Comparison of ENCODE assay signal across 17 cellular contexts in genomic region chr17:74547736-74548135, GRCh38. TPM values are rescaled to one million over a fixed set of nuclear protein-coding genes. Genes with fewer than 3 reads are reported as not detected.
DNase-seq lines count a peak whose midpoint lies in the region; FAIRE-seq and TF ChIP-seq lines count a peak whose summit lies in the region.
"Had no signal": no experiment of that assay in that cellular context is flagged by ENCODE, and none has a peak within 500 bp of the region (broad histone marks: within the 10 kb centered on the region; RNA-seq: fewer than 3 reads in every experiment).

No MANE protein-coding gene starts in this region.

- in situ Hi-C loops in GM13976 (cut with MboI; ENCODE audit: low sequenced_read_pairs, unreplicated experiment), result no loop called here

- TF ChIP-seq CTCF in Loucy (conservative IDR thresholded peaks at IDR 0.05; ENCODE audit: low read length) (no peak), keratinocyte (optimal IDR thresholded peaks at IDR 0.05 in 1 of 3, IDR thresholded peaks at IDR 0.05 in 1 of 3, conservative IDR thresholded peaks at IDR 0.05 in 1 of 3; ENCODE audit: extremely low read depth in 1 of 3, insufficient read depth in 2 of 3, low read length in 3 of 3) (no peak), SK-N-SH (IDR thresholded peaks at IDR 0.05) (no peak), GM13976 (IDR thresholded peaks at IDR 0.05; ENCODE audit: borderline replicate concordance, control extremely low read depth, extremely low read depth, insufficient read depth, missing control alignments) (no peak)

- H3K9me3 ChIP-seq in Loucy (ENCODE audit: insufficient read depth, low read depth, low read length) (no peaks in the 10 kb centered on the region), keratinocyte (ENCODE audit: control insufficient read depth, low read depth, low read length) (no peaks in the 10 kb centered on the region), SK-N-SH (peaks cover 6% of the 10 kb centered on the region; the same call in 1 of the 2 replicates)
- H3K9me3 ChIP-seq: gastrocnemius medialis, stomach had no signal

- no peak for TF ChIP-seq RAD21 in SK-N-SH (IDR thresholded peaks at IDR 0.05; ENCODE audit: low read length)

- no peaks in the 10 kb centered on the region for H3K9me1 ChIP-seq in keratinocyte (ENCODE audit: control insufficient read depth, extremely low read depth, insufficient read depth, low read length)

- H3K27ac ChIP-seq in keratinocyte (ENCODE audit: control insufficient read depth, insufficient read depth, low read length) (no peak overlapping the region), SK-N-SH (ENCODE audit: low read depth in 2 of 2, low read length in 1 of 2) (no peak overlapping the region)
- H3K27ac ChIP-seq: gastrocnemius medialis, stomach had no signal

- no peak for TF ChIP-seq EP300 in SK-N-SH (IDR thresholded peaks at IDR 0.05; ENCODE audit: borderline replicate concordance in 1 of 2, low read depth in 1 of 2, low read length in 1 of 2)

- H3F3A ChIP-seq in Loucy (ENCODE audit: low read depth) (no peaks in the 10 kb centered on the region), SK-N-SH (replicated peaks; ENCODE audit: insufficient read depth) (no peaks in the 10 kb centered on the region)

- H3K4me1 ChIP-seq in Loucy (ENCODE audit: insufficient read depth, low read length, poor library complexity, severe bottlenecking) (peaks cover 24% of the 10 kb centered on the region), keratinocyte (ENCODE audit: control insufficient read depth, extremely low read depth, insufficient read depth, low read length) (peaks cover 22% of the 10 kb centered on the region), SK-N-SH (ENCODE audit: control insufficient read depth in 1 of 2, insufficient read depth in 2 of 2, low read depth in 1 of 2, low read length in 1 of 2) (no peaks in the 10 kb centered on the region)
- H3K4me1 ChIP-seq: gastrocnemius medialis, stomach had no signal

- H3K27me3 ChIP-seq in Loucy (ENCODE audit: insufficient read depth, low read length, poor library complexity, severe bottlenecking), result no peaks in the 10 kb centered on the region
- H3K27me3 ChIP-seq in keratinocyte (ENCODE audit: control insufficient read depth, extremely low read depth, insufficient read depth, low read length), result peaks cover 6% of the 10 kb centered on the region
- H3K27me3 ChIP-seq in SK-N-SH (ENCODE audit: insufficient read depth), result no peaks in the 10 kb centered on the region

- H2AFZ ChIP-seq in Loucy (ENCODE audit: low read length) (no peak overlapping the region), keratinocyte (ENCODE audit: control insufficient read depth, low read length) (no peak overlapping the region), SK-N-SH (ENCODE audit: low read depth) (no peak overlapping the region)

- dilution Hi-C loops in keratinocyte (cut with MboI; ENCODE audit: extremely low pct_ligation_motif_present, low sequenced_read_pairs), result no loop called here

- CTCF ChIA-PET in SK-N-SH (lab: Yijun Ruan, JAX), result no interaction called here

- H3K4me3 ChIP-seq in Loucy (ENCODE audit: low read length, poor library complexity, severe bottlenecking) (no peak overlapping the region), keratinocyte (ENCODE audit: control insufficient read depth in 2 of 3, extremely low read depth in 1 of 3, insufficient read depth in 2 of 3, low read depth in 1 of 3, low read length in 3 of 3) (no peak overlapping the region), SK-N-SH (ENCODE audit: low read depth in 2 of 2, low read length in 1 of 2) (no peak overlapping the region)
- H3K4me3 ChIP-seq: gastrocnemius medialis, stomach had no signal

- H3K9ac ChIP-seq in Loucy (ENCODE audit: low read depth, low read length, poor library complexity, severe bottlenecking) (no peak overlapping the region), keratinocyte (ENCODE audit: control insufficient read depth, extremely low read depth, insufficient read depth, low read length) (no peak overlapping the region), SK-N-SH (no peak overlapping the region)

- H3K36me3 ChIP-seq in Loucy (ENCODE audit: insufficient read depth, low read length) (no peaks in the 10 kb centered on the region), keratinocyte (ENCODE audit: control insufficient read depth in 2 of 2, extremely low read depth in 1 of 2, insufficient read depth in 2 of 2, low read length in 2 of 2) (no peaks in the 10 kb centered on the region), SK-N-SH (replicated peaks in 1 of 2; ENCODE audit: control insufficient read depth in 1 of 2, insufficient read depth in 2 of 2, low read length in 1 of 2) (no peaks in the 10 kb centered on the region)
- H3K36me3 ChIP-seq: gastrocnemius medialis, stomach had no signal

- H4K20me1 ChIP-seq in Loucy (ENCODE audit: insufficient read depth, low read length, poor library complexity, severe bottlenecking) (no peaks in the 10 kb centered on the region), keratinocyte (ENCODE audit: control insufficient read depth, extremely low read depth, insufficient read depth, low read length) (no peaks in the 10 kb centered on the region), SK-N-SH (ENCODE audit: insufficient read depth) (no peaks in the 10 kb centered on the region)

- POLR2A ChIA-PET in SK-N-SH (lab: Yijun Ruan, JAX), result no interaction called here

- 45% methylated on average over 3 of the region's 3 CpGs for WGBS in SK-N-SH (ENCODE audit: low lambda C conversion rate)

- no peaks in the 10 kb centered on the region for H3K79me2 ChIP-seq in Loucy (ENCODE audit: insufficient read depth, low read length)
- H3K79me2 ChIP-seq in keratinocyte (ENCODE audit: control insufficient read depth, insufficient read depth, low read length), result no peaks in the 10 kb centered on the region
- no peaks in the 10 kb centered on the region for H3K79me2 ChIP-seq in SK-N-SH (ENCODE audit: insufficient read depth)

- peak; percentile 71 for FAIRE-seq in keratinocyte (lab: Jason Lieb, UNC)

- H3K9me2 ChIP-seq in Loucy (replicated peaks; ENCODE audit: low read depth, low read length) (no peaks in the 10 kb centered on the region), SK-N-SH (no peaks in the 10 kb centered on the region)

- peak; percentile 33 to 35 for DNase-seq in activated T-cell treated with anti-CD3 and anti-CD28 coated beads, Interleukin-2, amount 50 U/mL, for 48 hours
- DNase-seq in activated T-cell treated with anti-CD3 and anti-CD28 coated beads for 4 hours, result no peak
- DNase-seq in RPMI8226, result peak; percentile 67
- no peak for DNase-seq in keratinocyte (ENCODE audit: low read depth, low spot score)
- no peak for DNase-seq in COLO829 (ENCODE audit: low spot score)
- no peak for DNase-seq in SK-N-SH
- DNase-seq in GM13976 (ENCODE audit: low spot score), result no peak
- DNase-seq: activated CD8-positive, alpha-beta memory T cell treated with anti-CD3 and anti-CD28 coated beads, Interleukin-2, amount 50 U/mL, for 48 hours; gastrocnemius medialis; H7; islet precursor cell; NCI-H1694 treated with DMSO at 0.1 percent for 48 hours; OCI-M1; retina; stimulated activated CD4-positive, alpha-beta T cell treated with anti-CD3 and anti-CD28 coated beads, Interleukin-4, amount 100 ng/mL, for 4 hours; stomach had no signal

- peak overlapping the region; percentile 39 for H3K4me2 ChIP-seq in Loucy (ENCODE audit: low read depth, low read length, poor library complexity, severe bottlenecking)
- H3K4me2 ChIP-seq in keratinocyte (ENCODE audit: control insufficient read depth, extremely low read depth, insufficient read depth, low read depth, low read length), result no peak overlapping the region
- no peak overlapping the region for H3K4me2 ChIP-seq in SK-N-SH

RNA-seq across cellular contexts. Expression of gene CD300C, which starts 1.8 kb away (rescaled TPM):
- not detected in 3 replicates for polyA plus RNA-seq in keratinocyte
- not detected for polyA plus RNA-seq in keratinocyte (2011; ENCODE audit: low read depth)
- polyA plus RNA-seq in keratinocyte (2011; cell fraction: cytosol; rRNA removed), result not detected in 2 replicates
- not detected in 2 replicates for polyA plus RNA-seq in keratinocyte (2011; cell fraction: nucleus; rRNA removed)
- polyA plus RNA-seq in keratinocyte (2012; ENCODE audit: low replicate concordance), result not detected in 2 replicates
- not detected in 3 replicates for polyA minus RNA-seq in keratinocyte
- not detected for polyA minus RNA-seq in keratinocyte (2011; cell fraction: cytosol; rRNA and poly(A)+ RNA removed)
- polyA minus RNA-seq in keratinocyte (2011; cell fraction: nucleus; rRNA and poly(A)+ RNA removed), result not detected in 2 replicates
- polyA plus RNA-seq in SK-N-SH (2012; rRNA removed), result not detected in 2 replicates
- polyA plus RNA-seq in SK-N-SH (2012; cell fraction: cytosol; rRNA removed), result not detected in 2 replicates
- polyA plus RNA-seq in SK-N-SH (2012; cell fraction: nucleus; rRNA removed), result not detected in 2 replicates

RNA-seq across cellular contexts. Expression of gene CD300LB, which starts 16.5 kb away (rescaled TPM):
- polyA plus RNA-seq in keratinocyte (not detected in 3 replicates), SK-N-SH (2012; rRNA removed) (not detected in 2 replicates)
- polyA plus RNA-seq in keratinocyte (2011; ENCODE audit: low read depth), result not detected
- not detected in 2 replicates for polyA plus RNA-seq in keratinocyte (2011; cell fraction: cytosol; rRNA removed)
- polyA plus RNA-seq in keratinocyte (2011; cell fraction: nucleus; rRNA removed), result not detected in 2 replicates
- polyA plus RNA-seq in keratinocyte (2012; ENCODE audit: low replicate concordance), result not detected in 2 replicates
- not detected in 3 replicates for polyA minus RNA-seq in keratinocyte
- not detected for polyA minus RNA-seq in keratinocyte (2011; cell fraction: cytosol; rRNA and poly(A)+ RNA removed)
- polyA minus RNA-seq in keratinocyte (2011; cell fraction: nucleus; rRNA and poly(A)+ RNA removed), result not detected in 2 replicates
- not detected in 2 replicates for polyA plus RNA-seq in SK-N-SH (2012; cell fraction: cytosol; rRNA removed)
- not detected in 2 replicates for polyA plus RNA-seq in SK-N-SH (2012; cell fraction: nucleus; rRNA removed)

RNA-seq across cellular contexts. Expression of gene CD300H, which starts 19.6 kb away (rescaled TPM):
- polyA plus RNA-seq in keratinocyte (not detected in 3 replicates), SK-N-SH (2012; rRNA removed) (not detected in 2 replicates)
- polyA plus RNA-seq in keratinocyte (2011; ENCODE audit: low read depth), result not detected
- not detected in 2 replicates for polyA plus RNA-seq in keratinocyte (2011; cell fraction: cytosol; rRNA removed)
- polyA plus RNA-seq in keratinocyte (2011; cell fraction: nucleus; rRNA removed), result not detected in 2 replicates
- not detected in 2 replicates for polyA plus RNA-seq in keratinocyte (2012; ENCODE audit: low replicate concordance)
- not detected in 3 replicates for polyA minus RNA-seq in keratinocyte
- not detected for polyA minus RNA-seq in keratinocyte (2011; cell fraction: cytosol; rRNA and poly(A)+ RNA removed)
- not detected in 2 replicates for polyA minus RNA-seq in keratinocyte (2011; cell fraction: nucleus; rRNA and poly(A)+ RNA removed)
- not detected in 2 replicates for polyA plus RNA-seq in SK-N-SH (2012; cell fraction: cytosol; rRNA removed)
- polyA plus RNA-seq in SK-N-SH (2012; cell fraction: nucleus; rRNA removed), result not detected in 2 replicates
- polyA plus RNA-seq: stomach had no signal

RNA-seq across cellular contexts. Expression of gene CD300LD, which starts 44.3 kb away (rescaled TPM):
- polyA plus RNA-seq in keratinocyte (not detected in 3 replicates), SK-N-SH (2012; rRNA removed) (not detected in 2 replicates)
- polyA plus RNA-seq in keratinocyte (2011; ENCODE audit: low read depth), result not detected
- polyA plus RNA-seq in keratinocyte (2011; cell fraction: cytosol; rRNA removed), result not detected in 2 replicates
- not detected in 2 replicates for polyA plus RNA-seq in keratinocyte (2011; cell fraction: nucleus; rRNA removed)
- not detected in 2 replicates for polyA plus RNA-seq in keratinocyte (2012; ENCODE audit: low replicate concordance)
- not detected in 3 replicates for polyA minus RNA-seq in keratinocyte
- polyA minus RNA-seq in keratinocyte (2011; cell fraction: cytosol; rRNA and poly(A)+ RNA removed), result not detected
- not detected in 2 replicates for polyA minus RNA-seq in keratinocyte (2011; cell fraction: nucleus; rRNA and poly(A)+ RNA removed)
- not detected in 2 replicates for polyA plus RNA-seq in SK-N-SH (2012; cell fraction: cytosol; rRNA removed)
- polyA plus RNA-seq in SK-N-SH (2012; cell fraction: nucleus; rRNA removed), result not detected in 2 replicates
- polyA plus RNA-seq: stomach had no signal

Comparison
In these comparisons a context has a peak if more than half of its experiments do, and no peak if none do; other contexts are left out.
1. DNase-seq: peak in activated T-cell treated with anti-CD3 and anti-CD28 coated beads, Interleukin-2, amount 50 U/mL, for 48 hours (2 of 2) and RPMI8226 (single experiment); none in activated T-cell treated with anti-CD3 and anti-CD28 coated beads for 4 hours (single experiment), keratinocyte (single experiment), COLO829 (single experiment), SK-N-SH (single experiment) and GM13976 (single experiment).